Comparison of ENCODE assay signal across 23 cellular contexts in genomic region chr9:120408680-120409258, GRCh38.
"Had no signal": no experiment of that assay in that cellular context is flagged by ENCODE, and none has a peak within 500 bp of the region (broad histone marks: within the 10 kb centered on the region; RNA-seq: fewer than 3 reads in every experiment).

No MANE protein-coding gene starts in this region.

- H3K4me1 ChIP-seq: Peyer's patch had no signal

- H3K9me3 ChIP-seq: adrenal gland, Peyer's patch, SJSA1 had no signal

- H3K4me3 Mint-ChIP-seq: activated B cell treated with CpG ODN at 0.5 μM for 24 hours; activated CD4-positive, alpha-beta T cell treated with anti-CD3 and anti-CD28 coated beads, Interleukin-2, amount 10 ng/mL, durations not matched to agents 24 days and 14 days; activated CD8-positive, alpha-beta memory T cell treated with anti-CD3 and anti-CD28 coated beads, Interleukin-2, amount 10 ng/mL, durations not matched to agents 7 days and 5 days; activated naive CD8-positive, alpha-beta T cell treated with anti-CD3 and anti-CD28 coated beads for 36 hours; activated T-cell treated with anti-CD3 and anti-CD28 coated beads, Interleukin-2, amount 50 U/mL, for 24 hours; activated T-helper 1 cell treated with anti-CD3 and anti-CD28 coated beads, Interleukin-12 subunit alpha, Interleukin-12 subunit beta, Interleukin-2, Interleukin-4 antibody, amounts not matched to agents 30 ng/mL and 10 ng/mL and 1 ng/mL, durations not matched to agents 14 hours and 24 hours and 36 hours; IgD-negative memory B cell; T-helper 17 cell had no signal

- H3K27ac Mint-ChIP-seq: activated B cell treated with CpG ODN at 0.5 μM for 24 hours; activated CD4-positive, alpha-beta T cell treated with anti-CD3 and anti-CD28 coated beads, Interleukin-2, amount 10 ng/mL, durations not matched to agents 24 days and 14 days; activated CD8-positive, alpha-beta memory T cell treated with anti-CD3 and anti-CD28 coated beads, Interleukin-2, amount 10 ng/mL, durations not matched to agents 7 days and 5 days; activated naive CD8-positive, alpha-beta T cell treated with anti-CD3 and anti-CD28 coated beads for 36 hours; activated T-cell treated with anti-CD3 and anti-CD28 coated beads, Interleukin-2, amount 50 U/mL, for 24 hours; activated T-helper 1 cell treated with anti-CD3 and anti-CD28 coated beads, Interleukin-12 subunit alpha, Interleukin-12 subunit beta, Interleukin-2, Interleukin-4 antibody, amounts not matched to agents 30 ng/mL and 10 ng/mL and 1 ng/mL, durations not matched to agents 14 hours and 24 hours and 36 hours; IgD-negative memory B cell; T-helper 17 cell had no signal

- H3K4me2 ChIP-seq: KMS-11 had no signal

- DNase-seq: activated B cell treated with CpG ODN at 0.5 μM for 24 hours; activated CD4-positive, alpha-beta T cell treated with anti-CD3 and anti-CD28 coated beads for 1 hour; activated CD4-positive, alpha-beta T cell treated with anti-CD3 and anti-CD28 coated beads, Interleukin-2, amount 10 ng/mL, durations not matched to agents 24 days and 14 days; activated CD4-positive, alpha-beta T cell treated with anti-CD3 and anti-CD28 coated beads, Interleukin-2, amount 50 U/mL, for 48 hours; activated CD8-positive, alpha-beta memory T cell treated with anti-CD3 and anti-CD28 coated beads, Interleukin-2, amount 10 ng/mL, durations not matched to agents 7 days and 5 days; activated effector memory CD4-positive, alpha-beta T cell treated with Interleukin-2 at 50 U/mL for 16 hours; activated naive CD4-positive, alpha-beta T cell; activated naive CD8-positive, alpha-beta T cell treated with anti-CD3 and anti-CD28 coated beads for 36 hours; activated T-cell treated with anti-CD3 and anti-CD28 coated beads, Interleukin-2, amount 50 U/mL, for 24 hours; adrenal gland; anterior cingulate cortex; NCI-H1092; NCI-H2029 treated with DMSO at 0.1 percent for 48 hours; NCI-H510A treated with DMSO at 0.1 percent for 48 hours; Peyer's patch; Right ventricle myocardium superior; T-helper 17 cell; T-helper 9 cell had no signal

- H3K4me3 ChIP-seq: adrenal gland, Peyer's patch, SJSA1 had no signal

- H3K27me3 ChIP-seq: adrenal gland, Peyer's patch, SJSA1 had no signal

- H3K27me3 Mint-ChIP-seq: activated B cell treated with CpG ODN at 0.5 μM for 24 hours; activated CD4-positive, alpha-beta T cell treated with anti-CD3 and anti-CD28 coated beads, Interleukin-2, amount 10 ng/mL, durations not matched to agents 24 days and 14 days; activated CD8-positive, alpha-beta memory T cell treated with anti-CD3 and anti-CD28 coated beads, Interleukin-2, amount 10 ng/mL, durations not matched to agents 7 days and 5 days; activated naive CD8-positive, alpha-beta T cell treated with anti-CD3 and anti-CD28 coated beads for 36 hours; activated T-cell treated with anti-CD3 and anti-CD28 coated beads, Interleukin-2, amount 50 U/mL, for 24 hours; IgD-negative memory B cell; T-helper 17 cell had no signal

- ATAC-seq: activated CD8-positive, alpha-beta memory T cell treated with anti-CD3 and anti-CD28 coated beads, Interleukin-2, amount 10 ng/mL, durations not matched to agents 7 days and 5 days; T-helper 17 cell had no signal

- H3K9ac ChIP-seq: KMS-11 had no signal

- H3K27ac ChIP-seq: KMS-11, Peyer's patch, RWPE1, SJSA1 had no signal

- H3K9me3 Mint-ChIP-seq: activated B cell treated with CpG ODN at 0.5 μM for 24 hours; activated CD4-positive, alpha-beta T cell treated with anti-CD3 and anti-CD28 coated beads, Interleukin-2, amount 10 ng/mL, durations not matched to agents 24 days and 14 days; activated naive CD8-positive, alpha-beta T cell treated with anti-CD3 and anti-CD28 coated beads for 36 hours; activated T-cell treated with anti-CD3 and anti-CD28 coated beads, Interleukin-2, amount 50 U/mL, for 24 hours; activated T-helper 1 cell treated with anti-CD3 and anti-CD28 coated beads, Interleukin-12 subunit alpha, Interleukin-12 subunit beta, Interleukin-2, Interleukin-4 antibody, amounts not matched to agents 30 ng/mL and 10 ng/mL and 1 ng/mL, durations not matched to agents 14 hours and 24 hours and 36 hours; IgD-negative memory B cell had no signal

- H3K4me1 Mint-ChIP-seq: activated B cell treated with CpG ODN at 0.5 μM for 24 hours had no signal
